Comparison of ENCODE assay signal across 22 cellular contexts in the genomic region with DNA sequence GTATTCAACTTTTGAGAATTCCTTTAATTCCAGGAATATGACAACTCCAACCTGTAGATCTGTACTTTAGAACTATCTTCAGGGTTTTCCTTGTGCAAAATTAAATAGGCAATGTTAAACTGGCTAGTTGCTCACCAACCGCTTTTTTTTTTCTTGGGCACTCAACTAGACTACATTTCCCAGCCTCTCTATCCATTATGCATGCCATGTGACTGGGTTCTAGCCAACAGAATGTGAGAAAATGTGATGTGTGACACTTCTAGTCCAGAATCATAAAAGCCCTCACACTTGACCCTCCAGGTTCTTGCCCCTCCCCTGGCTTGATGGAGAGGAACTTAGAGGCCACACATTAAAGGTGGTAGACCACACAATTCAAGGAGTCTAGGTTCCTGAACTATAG.
"Had no signal": no experiment of that assay in that cellular context is flagged by ENCODE, and none has a peak within 500 bp of the region (broad histone marks: within the 10 kb centered on the region; RNA-seq: fewer than 3 reads in every experiment).

No MANE protein-coding gene starts in this region.

- H3K4me3 ChIP-seq: SJSA1, SK-N-MC had no signal

- ATAC-seq: Panc1, PC-3 had no signal

- H3K9me3 ChIP-seq: SJSA1 had no signal

- H3K4me1 ChIP-seq: SJSA1 had no signal

- H3K27ac ChIP-seq: RWPE1, SJSA1, SK-N-MC had no signal

- H3K36me3 ChIP-seq: SJSA1 had no signal

- H3K27me3 ChIP-seq: SJSA1 had no signal

- DNase-seq: Kasumi-1, KG1, MV-4-11, NCI-H1092, NCI-H1105 treated with DMSO at 0.1 percent for 48 hours, NCI-H1417 treated with DMSO at 0.1 percent for 48 hours, NCI-H187, NCI-H2029, NCI-H2081 treated with DMSO at 0.1 percent for 48 hours, NCI-H2171, NCI-H226, NCI-H446, NCI-H510A, NCI-H524 treated with DMSO at 0.1 percent for 48 hours, NCI-H69, NCI-H774, PC-3, SIG-M5 had no signal
